8 cellular contexts compared by ENCODE assay signal in the genomic region with DNA sequence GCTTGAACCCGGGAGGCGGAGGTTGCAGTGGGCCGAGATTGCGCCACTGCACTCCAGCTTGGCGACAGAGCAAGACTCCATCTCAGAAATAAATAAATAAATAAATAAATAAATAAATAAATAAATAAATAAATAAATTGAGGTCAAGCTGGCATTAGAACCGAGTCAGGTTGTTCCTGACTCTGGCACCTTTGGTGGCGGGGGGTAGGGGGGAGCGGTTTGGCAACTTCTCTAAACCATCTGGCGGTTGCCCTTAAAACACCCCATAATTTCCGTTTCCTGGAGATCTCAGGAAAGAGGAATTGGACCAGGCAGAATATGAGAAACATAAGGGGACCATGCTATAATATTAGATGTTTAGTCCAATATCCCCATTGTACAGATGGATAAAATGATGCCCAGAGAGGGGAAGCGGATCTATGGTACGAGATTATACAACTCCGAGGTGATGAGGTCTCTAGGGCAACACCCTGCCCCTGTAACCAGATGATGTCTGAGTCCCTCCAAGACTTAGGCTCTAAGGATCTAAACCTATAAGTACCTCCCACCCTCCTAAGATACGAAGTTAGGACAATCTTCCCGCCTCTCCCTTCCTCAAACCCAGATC. TPM values are rescaled to one million over a fixed set of nuclear protein-coding genes. Genes with fewer than 3 reads are reported as not detected.
DNase-seq lines count a peak whose midpoint lies in the region; ATAC-seq, FAIRE-seq and TF ChIP-seq lines count a peak whose summit lies in the region.

No MANE protein-coding gene starts in this region.

- no peak for TF ChIP-seq POLR2A in K562 (conservative IDR thresholded peaks at IDR 0.05)

- H3K36me3 ChIP-seq in BLaER1 (peaks cover 20% of the 10 kb centered on the region), K562 (ENCODE audit: control insufficient read depth, insufficient read depth, low read length) (peaks cover 29% of the 10 kb centered on the region), mesendoderm (ENCODE audit: control insufficient read depth, insufficient read depth, low read length) (peaks cover 1% of the 10 kb centered on the region)

- WGBS in K562 (ENCODE audit: insufficient coverage, low coverage, missing lambda C conversion rate): 60% methylated on average over 15 of the region's 15 CpGs
- WGBS in mesendoderm (ENCODE audit: extremely low coverage, insufficient coverage, low lambda C conversion rate): no CpG with 5 or more reads among the region's 15 CpGs

- H3K23ac ChIP-seq in mesendoderm (ENCODE audit: low read length): no peak overlapping the region

- H4K8ac ChIP-seq in mesendoderm (ENCODE audit: low read depth, low read length): no peak overlapping the region

- no peak overlapping the region for H2BK5ac ChIP-seq in mesendoderm (ENCODE audit: low read length)

- no peak overlapping the region for H3K18ac ChIP-seq in mesendoderm (ENCODE audit: low read length)

- H3K27me3 ChIP-seq in BLaER1: no peaks in the 10 kb centered on the region
- H3K27me3 ChIP-seq in K562 (ENCODE audit: control insufficient read depth in 2 of 2, insufficient read depth in 2 of 2, low read length in 2 of 2): no peaks in the 10 kb centered on the region
- H3K27me3 ChIP-seq in mesendoderm (ENCODE audit: insufficient read depth, low read length, poor library complexity): no peaks in the 10 kb centered on the region

- intact Hi-C loops in K562 (cut with micrococcal nuclease): loop anchor here (1.0 to 10.0 kb wide), 7 partner anchors 14 to 639 kb away; partner anchors contain the start of gene LAMTOR1

- peak overlapping the region; percentile 80 for H3K4me2 ChIP-seq in BLaER1
- H3K4me2 ChIP-seq in K562 (ENCODE audit: insufficient read depth, low read length): peak overlapping the region; percentile 99
- H3K4me2 ChIP-seq in mesendoderm (ENCODE audit: low read length): peak overlapping the region; percentile 42

- H4K20me1 ChIP-seq in BLaER1: peaks cover 21% of the 10 kb centered on the region; the same call in 1 of the 2 replicates
- 0 out of 2 replicates have a peak, but pooled peaks cover 7% of the 10 kb centered on the region for H4K20me1 ChIP-seq in K562 (replicated peaks; ENCODE audit: control insufficient read depth, insufficient read depth, low read length)

- TF ChIP-seq CTCF in K562 (IDR thresholded peaks at IDR 0.05 in 2 of 3, conservative IDR thresholded peaks at IDR 0.05 in 1 of 3; ENCODE audit: insufficient read depth in 2 of 3, low read depth in 1 of 3, low read length in 3 of 3): no peak

- H3K4me3 ChIP-seq in BLaER1 (peak overlapping the region; percentile 77), K562 (peak overlapping the region; percentile 69), mesendoderm (ENCODE audit: low read length) (peak overlapping the region; percentile 84)

- H2AK5ac ChIP-seq in mesendoderm (ENCODE audit: low read length): no peak overlapping the region

- peak overlapping the region; percentile 99 for H2AFZ ChIP-seq in K562 (ENCODE audit: low read depth, low read length)

- H3K9ac ChIP-seq in BLaER1 (peak overlapping the region; percentile 80), K562 (ENCODE audit: insufficient read depth in 1 of 2, low read depth in 2 of 2, low read length in 2 of 2) (peak overlapping the region; percentile 91 to 97), mesendoderm (ENCODE audit: low read length) (peak overlapping the region; percentile 12)

- POLR2A ChIA-PET in K562 (lab: Yijun Ruan, JAX): interaction anchor here (0.6 to 1.2 kb wide), 13 partner anchors 8 to 325 kb away, joined by 3 to 6 read pairs (median 3); partner anchors contain the start of gene INPPL1

- no peak for FAIRE-seq in K562 (lab: Jason Lieb, UNC)

- no peak overlapping the region for H3K4ac ChIP-seq in mesendoderm (ENCODE audit: low read depth, low read length)

- CTCF ChIA-PET in K562 (lab: Yijun Ruan, JAX; ENCODE audit: low intra/inter-chr PET ratio): interaction anchor here (1.1 to 1.7 kb wide), 5 partner anchors 13 to 408 kb away, joined by 3 to 13 read pairs (median 6); no protein-coding TSS in a partner anchor

- no peak overlapping the region for H2BK15ac ChIP-seq in mesendoderm (replicated peaks; ENCODE audit: low read depth)

- H4K5ac ChIP-seq in mesendoderm (ENCODE audit: low read length): no peak overlapping the region

- H3K27ac ChIP-seq in BLaER1: peak overlapping the region; percentile 77
- H3K27ac ChIP-seq in K562 (ENCODE audit: extremely low read depth, low read depth, low read length): peak overlapping the region; percentile 93
- no peak overlapping the region for H3K27ac ChIP-seq in mesendoderm (ENCODE audit: low read depth, low read length)

- no peak for TF ChIP-seq EP300 in K562 (IDR thresholded peaks at IDR 0.05; ENCODE audit: low read length)

- no peaks in the 10 kb centered on the region for H3K9me1 ChIP-seq in K562 (ENCODE audit: control insufficient read depth, insufficient read depth, low read length)

- H3K79me2 ChIP-seq in K562 (ENCODE audit: control insufficient read depth, insufficient read depth, low read length) (peaks cover 36% of the 10 kb centered on the region), mesendoderm (ENCODE audit: control insufficient read depth, insufficient read depth, low read length) (no peaks in the 10 kb centered on the region)

- H3K4me1 ChIP-seq in BLaER1: peaks cover 66% of the 10 kb centered on the region
- H3K4me1 ChIP-seq in K562 (replicated peaks in 1 of 2; ENCODE audit: control insufficient read depth in 2 of 2, insufficient read depth in 2 of 2, low read length in 2 of 2): peaks cover 8 to 17% of the 10 kb centered on the region in 2 experiments; a peak in 4 of 5 replicates
- H3K4me1 ChIP-seq in mesendoderm (ENCODE audit: control insufficient read depth, low read depth, low read length): no peaks in the 10 kb centered on the region

- in situ Hi-C loops in KBM-7 (cut with MboI; ENCODE audit: low pct_unique_long_range_greater_than_20kb, low sequenced_read_pairs): loop anchor here (25.0 kb wide), 1 partner anchor 421 kb away; no protein-coding TSS in a partner anchor
- in situ Hi-C loops in K562 (cut with MboI): loop anchor here (5.0 to 25.0 kb wide), 2 partner anchors 406 to 846 kb away; partner anchors contain the start of gene KRTAP5-11

- DNase-seq in KBM-7: peak; percentile 74
- DNase-seq in K562 (ENCODE audit: extremely low read depth in 1 of 4, low spot score in 3 of 4): no peak
- DNase-seq in mesendoderm: no peak
- DNase-seq in NCI-H1930 (lab: John Stamatoyannopoulos, UW): no peak
- no peak for DNase-seq in H4 (ENCODE audit: low spot score)
- DNase-seq in SW 1271 (lab: John Stamatoyannopoulos, UW): no peak

- H3K56ac ChIP-seq in mesendoderm (ENCODE audit: low read length): peak overlapping the region; percentile 71

- H3K9me3 ChIP-seq in BLaER1 (no peaks in the 10 kb centered on the region), K562 (replicated peaks; ENCODE audit: control insufficient read depth, insufficient read depth, low read depth, low read length) (no peaks in the 10 kb centered on the region; the same call in 1 of the 2 replicates)

- BruUV-seq in K562 (replicated peaks; lab: Mats Ljungman, UMichigan): no TSS peak

- ATAC-seq in K562: no peak
- ATAC-seq in GM18511 (IDR thresholded peaks at IDR 0.05; ENCODE audit: unreplicated experiment): no peak

- H2BK120ac ChIP-seq in mesendoderm (ENCODE audit: low read depth, low read length): no peak overlapping the region

- peaks cover 2% of the 10 kb centered on the region for H3K79me1 ChIP-seq in mesendoderm (ENCODE audit: low read length)

- TF ChIP-seq RAD21 in K562 (CRISPR knock-in tag; conservative IDR thresholded peaks at IDR 0.05 in 1 of 2, IDR thresholded peaks at IDR 0.05 in 1 of 2): no peak

TF ChIP-seq in K562, 482 proteins besides CTCF, POLR2A, EP300 and RAD21 (continues in another document):
- no peak for TF ChIP-seq MBD1 (CRISPR knock-in tag; IDR thresholded peaks at IDR 0.05)

RNA-seq across cellular contexts. Expression of gene CLPB, which starts 0.8 kb away (rescaled TPM):
- 60.7 and 66.5 TPM in 2 replicates for total RNA-seq in K562 (2011; cell fraction: chromatin; rRNA removed; ENCODE audit: low replicate concordance)
- 35.2 and 50.7 TPM in 2 replicates for total RNA-seq in K562 (2011; cell fraction: nucleolus; rRNA removed)
- total RNA-seq in K562 (2011; cell fraction: nucleoplasm; rRNA removed): 48.4 and 54.5 TPM in 2 replicates
- 40.1 and 41.7 TPM in 2 replicates for total RNA-seq in K562 (2014; rRNA removed)
- 27.7 and 28.6 TPM in 2 replicates for total RNA-seq in K562 (2014; rRNA removed; fragmentation: Illumina TruSeq; extraction: Trizol)
- total RNA-seq in K562 (2015; rRNA removed; fragmentation: Illumina TruSeq; extraction: Trizol): 23.5 and 23.7 TPM in 2 replicates
- 42.2 and 42.3 TPM in 2 replicates for total RNA-seq in K562 (2021)
- polyA plus RNA-seq in K562 (2011; rRNA removed): 32.2 and 36.1 TPM in 2 replicates
- polyA plus RNA-seq in K562 (2011; cell fraction: cytosol; rRNA removed): 24.9 and 27.5 TPM in 2 replicates
- polyA plus RNA-seq in K562 (2011; cell fraction: nucleus; rRNA removed): 43.1 and 64.0 TPM in 2 replicates
- 10.8 and 25.3 TPM in 2 replicates for polyA plus RNA-seq in K562 (2012)
- polyA plus RNA-seq in K562 (2014; fragmentation: Illumina TruSeq; extraction: Trizol): 25.7 and 32.0 TPM in 2 replicates
- polyA plus RNA-seq in K562 (2014; fragmentation: Nextera tagmentation; extraction: Ambion mirVana): 1 to 10 TPM; 6.5 to 9.3 TPM
- 17.3 and 18.4 TPM in 2 replicates for polyA plus RNA-seq in K562 (2014; rRNA removed)
- polyA minus RNA-seq in K562 (2011; rRNA and poly(A)+ RNA removed): 88.8 and 89.3 TPM in 2 replicates
- 32.7 and 33.3 TPM in 2 replicates for polyA minus RNA-seq in K562 (2011; cell fraction: cytosol; rRNA and poly(A)+ RNA removed)
- 18.7 and 37.4 TPM in 2 replicates for polyA minus RNA-seq in K562 (2011; cell fraction: nucleus; rRNA and poly(A)+ RNA removed)
- 11.2 TPM for polyA plus RNA-seq in mesendoderm (2013, experiment 1 of 2)
- 10.5 TPM for polyA plus RNA-seq in mesendoderm (2013, experiment 2 of 2)
- total RNA-seq in H4 (2014; rRNA removed; shearing (Covaris generic)): 31.6 and 35.5 TPM in 2 replicates

Comparison
In these comparisons a context has a peak if more than half of its experiments do, and no peak if none do; other contexts are left out.
1. H3K4me2 ChIP-seq: peak in every context shown above with its lines; median percentile 99 in K562; 80 in BLaER1; 42 in mesendoderm.
2. H3K9ac ChIP-seq: peak in every context shown above with its lines; median percentile 94 in K562; 80 in BLaER1; 12 in mesendoderm.